1 cellular context compared by ENCODE assay signal in genomic region chr1:43363283-43363934, GRCh38.
TF ChIP-seq lines count a peak whose summit lies in the region.

No MANE protein-coding gene starts in this region.

TF ChIP-seq in K562, 482 proteins besides CTCF, POLR2A, EP300 and RAD21 (continued from another document):
- TF ChIP-seq, protein P1, sequence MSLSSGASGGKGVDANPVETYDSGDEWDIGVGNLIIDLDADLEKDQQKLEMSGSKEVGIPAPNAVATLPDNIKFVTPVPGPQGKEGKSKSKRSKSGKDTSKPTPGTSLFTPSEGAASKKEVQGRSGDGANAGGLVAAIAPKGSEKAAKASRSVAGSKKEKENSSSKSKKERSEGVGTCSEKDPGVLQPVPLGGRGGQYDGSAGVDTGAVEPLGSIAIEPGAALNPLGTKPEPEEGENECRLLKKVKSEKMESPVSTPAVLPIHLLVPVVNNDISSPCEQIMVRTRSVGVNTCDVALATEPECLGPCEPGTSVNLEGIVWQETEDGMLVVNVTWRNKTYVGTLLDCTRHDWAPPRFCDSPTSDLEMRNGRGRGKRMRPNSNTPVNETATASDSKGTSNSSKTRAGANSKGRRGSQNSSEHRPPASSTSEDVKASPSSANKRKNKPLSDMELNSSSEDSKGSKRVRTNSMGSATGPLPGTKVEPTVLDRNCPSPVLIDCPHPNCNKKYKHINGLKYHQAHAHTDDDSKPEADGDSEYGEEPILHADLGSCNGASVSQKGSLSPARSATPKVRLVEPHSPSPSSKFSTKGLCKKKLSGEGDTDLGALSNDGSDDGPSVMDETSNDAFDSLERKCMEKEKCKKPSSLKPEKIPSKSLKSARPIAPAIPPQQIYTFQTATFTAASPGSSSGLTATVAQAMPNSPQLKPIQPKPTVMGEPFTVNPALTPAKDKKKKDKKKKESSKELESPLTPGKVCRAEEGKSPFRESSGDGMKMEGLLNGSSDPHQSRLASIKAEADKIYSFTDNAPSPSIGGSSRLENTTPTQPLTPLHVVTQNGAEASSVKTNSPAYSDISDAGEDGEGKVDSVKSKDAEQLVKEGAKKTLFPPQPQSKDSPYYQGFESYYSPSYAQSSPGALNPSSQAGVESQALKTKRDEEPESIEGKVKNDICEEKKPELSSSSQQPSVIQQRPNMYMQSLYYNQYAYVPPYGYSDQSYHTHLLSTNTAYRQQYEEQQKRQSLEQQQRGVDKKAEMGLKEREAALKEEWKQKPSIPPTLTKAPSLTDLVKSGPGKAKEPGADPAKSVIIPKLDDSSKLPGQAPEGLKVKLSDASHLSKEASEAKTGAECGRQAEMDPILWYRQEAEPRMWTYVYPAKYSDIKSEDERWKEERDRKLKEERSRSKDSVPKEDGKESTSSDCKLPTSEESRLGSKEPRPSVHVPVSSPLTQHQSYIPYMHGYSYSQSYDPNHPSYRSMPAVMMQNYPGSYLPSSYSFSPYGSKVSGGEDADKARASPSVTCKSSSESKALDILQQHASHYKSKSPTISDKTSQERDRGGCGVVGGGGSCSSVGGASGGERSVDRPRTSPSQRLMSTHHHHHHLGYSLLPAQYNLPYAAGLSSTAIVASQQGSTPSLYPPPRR (CRISPR knock-in tag; IDR thresholded peaks at IDR 0.05; ENCODE audit: borderline replicate concordance) = no peak
